ENCODE assay signal across 11 cellular contexts in the genomic region with DNA sequence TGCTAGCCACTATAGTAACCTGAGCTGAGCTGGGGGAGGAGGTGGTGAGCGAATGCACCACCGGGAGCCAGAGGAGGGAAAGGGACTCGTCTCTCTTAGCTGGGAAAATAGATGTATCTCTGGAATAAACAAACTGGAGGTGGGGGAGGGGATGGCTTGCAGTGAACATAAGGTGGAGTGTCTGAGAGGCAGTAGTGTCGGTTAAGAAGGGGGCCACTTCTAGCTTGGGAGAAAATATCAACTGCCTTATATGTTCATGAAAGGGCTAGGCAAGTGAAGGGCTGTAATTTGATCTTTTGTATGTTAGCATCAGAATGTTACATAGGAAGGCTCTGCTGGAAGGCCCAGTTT. TPM values are rescaled to one million over a fixed set of nuclear protein-coding genes. Genes with fewer than 3 reads are reported as not detected.
DNase-seq lines count a peak whose midpoint lies in the region; ATAC-seq and TF ChIP-seq lines count a peak whose summit lies in the region.
"Had no signal": no experiment of that assay in that cellular context is flagged by ENCODE, and none has a peak within 500 bp of the region (broad histone marks: within the 10 kb centered on the region; RNA-seq: fewer than 3 reads in every experiment).

No MANE protein-coding gene starts in this region.

- no peak overlapping the region for H3K27ac Mint-ChIP-seq in H9
- H3K27ac Mint-ChIP-seq: memory B cell; stimulated activated naive CD8-positive, alpha-beta T cell treated with anti-CD3 and anti-CD28 coated beads, Interleukin-15, Interleukin-2, amounts not matched to agents 100 ng/mL and 50 ng/mL, for 24 hours had no signal

- no peak overlapping the region for H4K5ac ChIP-seq in H9 (ENCODE audit: insufficient read length, low read depth, low read length)

- no peak overlapping the region for H2AFZ ChIP-seq in H9 (ENCODE audit: low read length)

- no peak overlapping the region for H4K91ac ChIP-seq in H9 (ENCODE audit: insufficient read length, low read depth, low read length)

- TF ChIP-seq POLR2A in suprapubic skin (IDR thresholded peaks at IDR 0.05) = no peak

- H3K36me3 ChIP-seq in suprapubic skin = no peaks in the 10 kb centered on the region

- no peak overlapping the region for H3T11ph ChIP-seq in H9 (ENCODE audit: low read length)

- peak overlapping the region; percentile 93 for H3K4me3 ChIP-seq in suprapubic skin

- H3K4me3 Mint-ChIP-seq in H9 = no peak overlapping the region
- H3K4me3 Mint-ChIP-seq: memory B cell; stimulated activated naive CD8-positive, alpha-beta T cell treated with anti-CD3 and anti-CD28 coated beads, Interleukin-15, Interleukin-2, amounts not matched to agents 100 ng/mL and 50 ng/mL, for 24 hours had no signal

- H2BK120ac ChIP-seq in H9 (ENCODE audit: low read depth, low read length, poor library complexity, severe bottlenecking) = no peak overlapping the region

- TF ChIP-seq CTCF in H9 (conservative IDR thresholded peaks at IDR 0.05) = no peak
- TF ChIP-seq CTCF in foreskin keratinocyte (conservative IDR thresholded peaks at IDR 0.05) = no peak
- no peak for TF ChIP-seq CTCF in suprapubic skin (IDR thresholded peaks at IDR 0.05)

- no peak overlapping the region for H2BK5ac ChIP-seq in H9 (ENCODE audit: insufficient read length, low read length)

- H3K27me3 ChIP-seq in H9 (ENCODE audit: insufficient read depth, low read length) (peaks cover 9% of the 10 kb centered on the region; the same call in 1 of the 2 replicates), foreskin keratinocyte (no peaks in the 10 kb centered on the region), suprapubic skin (no peaks in the 10 kb centered on the region)

- H3K9me3 Mint-ChIP-seq in H9 = no peaks in the 10 kb centered on the region
- H3K9me3 Mint-ChIP-seq: memory B cell; stimulated activated naive CD8-positive, alpha-beta T cell treated with anti-CD3 and anti-CD28 coated beads, Interleukin-15, Interleukin-2, amounts not matched to agents 100 ng/mL and 50 ng/mL, for 24 hours had no signal

- peaks cover 3% of the 10 kb centered on the region for H3K79me1 ChIP-seq in H9 (ENCODE audit: insufficient read depth, low read depth, low read length, poor library complexity, severe bottlenecking)

- H3K9ac ChIP-seq in H9 (ENCODE audit: extremely low read depth, insufficient read length, low read length) = no peak overlapping the region

- no peak overlapping the region for H3K14ac ChIP-seq in H9 (ENCODE audit: insufficient read depth, low read length)

- TF ChIP-seq EP300 in suprapubic skin (IDR thresholded peaks at IDR 0.05) = no peak

- no peak overlapping the region for H2BK15ac ChIP-seq in H9 (ENCODE audit: low read depth, low read length)

- H3K18ac ChIP-seq in H9 (ENCODE audit: insufficient read length, low read depth, low read length) = no peak overlapping the region

- H3K4ac ChIP-seq in H9 (ENCODE audit: low read depth, low read length) = no peak overlapping the region

- DNase-seq in H9 = peak; percentile 68
- peak; percentile 86 for DNase-seq in NCI-H748 treated with DMSO at 0.1 percent for 48 hours (lab: John Stamatoyannopoulos, UW)
- no peak for DNase-seq in foreskin keratinocyte
- DNase-seq in suprapubic skin (ENCODE audit: low spot score in 2 of 2) = no peak
- DNase-seq in superior temporal gyrus (ENCODE audit: extremely low spot score) = no peak
- DNase-seq: activated effector memory CD4-positive, alpha-beta T cell treated with Interleukin-2 at 50 U/mL for 16 hours had no signal

- no peak overlapping the region for H2AK5ac ChIP-seq in H9 (ENCODE audit: insufficient read length, low read length)

- peak overlapping the region; percentile 82 for H3K4me2 ChIP-seq in H9 (ENCODE audit: insufficient read depth, insufficient read length, low read length)

- no peak overlapping the region for H2BK12ac ChIP-seq in H9 (ENCODE audit: insufficient read length, low read depth, low read length)

- no peaks in the 10 kb centered on the region for H4K20me1 ChIP-seq in H9 (ENCODE audit: control insufficient read depth, insufficient read depth, insufficient read length)

- no peaks in the 10 kb centered on the region for H3K36me3 Mint-ChIP-seq in H9 (ENCODE audit: insufficient read depth in 1 of 3, low read depth in 3 of 3)

- H3K4me1 Mint-ChIP-seq in H9 = peaks cover 8% of the 10 kb centered on the region in 2 experiments; a peak in 2 of 4 replicates

- no peak overlapping the region for H4K8ac ChIP-seq in H9 (replicated peaks; ENCODE audit: insufficient read length, low read depth, low read length)

- H3K56ac ChIP-seq in H9 (ENCODE audit: insufficient read length, low read depth, low read length) = no peak overlapping the region

- H3K23me2 ChIP-seq in H9 (ENCODE audit: insufficient read length, low read depth, low read length, poor library complexity, severe bottlenecking) = peaks cover 12% of the 10 kb centered on the region

- no peak overlapping the region for H3K23ac ChIP-seq in H9 (ENCODE audit: insufficient read length, low read depth, low read length)

- no peaks in the 10 kb centered on the region for H3K79me2 ChIP-seq in H9 (ENCODE audit: insufficient read depth, low read length)

- H3K4me1 ChIP-seq in H9 (ENCODE audit: insufficient read depth, low read length) (peaks cover 4% of the 10 kb centered on the region; the same call in 1 of the 2 replicates), foreskin keratinocyte (peaks cover 15% of the 10 kb centered on the region), suprapubic skin (peaks cover 49% of the 10 kb centered on the region)

- no peaks in the 10 kb centered on the region for H3K9me3 ChIP-seq in H9 (ENCODE audit: control insufficient read depth, low read depth, low read length)
- H3K9me3 ChIP-seq in suprapubic skin = no peaks in the 10 kb centered on the region

- H3K27ac ChIP-seq in H9 (ENCODE audit: insufficient read length, low read depth, low read length) (no peak overlapping the region), foreskin keratinocyte (peak overlapping the region; percentile 27), suprapubic skin (peak overlapping the region; percentile 67)

- peaks cover 11% of the 10 kb centered on the region for H3K27me3 Mint-ChIP-seq in H9 (ENCODE audit: low read depth)
- H3K27me3 Mint-ChIP-seq: memory B cell had no signal

- H2BK20ac ChIP-seq in H9 (ENCODE audit: low read depth, low read length, poor library complexity, severe bottlenecking) = no peak overlapping the region

- no peak for ATAC-seq in foreskin keratinocyte
- ATAC-seq in HG03354 (IDR thresholded peaks at IDR 0.05; ENCODE audit: poor library complexity, severe bottlenecking, unreplicated experiment) = no peak
- no peak for ATAC-seq in GM21717 (IDR thresholded peaks at IDR 0.05; ENCODE audit: unreplicated experiment)
- no peak for ATAC-seq in GM19324 (IDR thresholded peaks at IDR 0.05; ENCODE audit: low FRiP score, unreplicated experiment)

- whole genome bisulfite sequencing in H9 (ENCODE audit: extremely low coverage, insufficient read length, low lambda C conversion rate) = no CpG with 5 or more reads among the region's 4 CpGs
- WGBS in suprapubic skin = 59% methylated on average over 4 of the region's 4 CpGs

RNA-seq across cellular contexts. Expression of gene SETBP1, which starts 2.2 kb away (rescaled TPM):
- 4.6 and 4.8 TPM in 2 replicates for total RNA-seq in H9 (2021)
- 5.8 and 9.8 TPM in 2 replicates for total RNA-seq in foreskin keratinocyte
- polyA plus RNA-seq in foreskin keratinocyte = 0.94 and 1.1 TPM in 2 replicates
- 10 to 100 TPM; 13.1 to 25.6 (median 17.2) TPM for total RNA-seq in suprapubic skin

Comparison
In these comparisons a context has a peak if more than half of its experiments do, and no peak if none do; other contexts are left out.
1. DNase-seq: peak in H9 (single experiment) and NCI-H748 treated with DMSO at 0.1 percent for 48 hours (single experiment); none in foreskin keratinocyte (0 of 2), suprapubic skin (0 of 2) and superior temporal gyrus (single experiment).